Comparison of ENCODE assay signal across 1 cellular context in genomic region chr1:154081386-154082126, GRCh38.
TF ChIP-seq lines count a peak whose summit lies in the region.

No MANE protein-coding gene starts in this region.

TF ChIP-seq in K562, 482 proteins besides CTCF, POLR2A, EP300 and RAD21 (continued from another document):
- TF ChIP-seq COPS2 (conservative IDR thresholded peaks at IDR 0.05) (no peak), SMARCB1 (IDR thresholded peaks at IDR 0.05; ENCODE audit: insufficient read length, low read depth) (no peak), EP400 (IDR thresholded peaks at IDR 0.05) (no peak), NCOA1 (IDR thresholded peaks at IDR 0.05; ENCODE audit: low read depth) (no peak), ZNF644 (tag; IDR thresholded peaks at IDR 0.05; ENCODE audit: low read depth) (no peak), CBFA2T2 (conservative IDR thresholded peaks at IDR 0.05) (peak; percentile 11; the same call in 1 of the 2 replicates), DNMT1 (IDR thresholded peaks at IDR 0.05) (no peak), JUND (IDR thresholded peaks at IDR 0.05; ENCODE audit: borderline replicate concordance, low read depth, low read length) (no peak), JUND (tag; IDR thresholded peaks at IDR 0.05; ENCODE audit: borderline replicate concordance, low read depth, low read length) (no peak), CBX5 (IDR thresholded peaks at IDR 0.05; ENCODE audit: borderline replicate concordance, low read depth) (no peak), ZNF121 (CRISPR knock-in tag; conservative IDR thresholded peaks at IDR 0.05) (peak; percentile 93), RAD51 (IDR thresholded peaks at IDR 0.05; ENCODE audit: borderline replicate concordance, low read depth) (peak; percentile 67; the same call in 1 of the 2 replicates), LCOR (CRISPR knock-in tag; IDR thresholded peaks at IDR 0.05) (0 out of 2 replicates have a peak, but pooled peaks have one; percentile 35), ZNF699 (CRISPR knock-in tag; IDR thresholded peaks at IDR 0.05; ENCODE audit: insufficient replicate concordance) (no peak), BRD9 (IDR thresholded peaks at IDR 0.05; ENCODE audit: low read depth, partially characterized antibody) (no peak), USF1 (CRISPR knock-in tag; IDR thresholded peaks at IDR 0.05) (peak; percentile 58), KLF6 (CRISPR knock-in tag; IDR thresholded peaks at IDR 0.05; ENCODE audit: borderline replicate concordance) (no peak), MYNN (IDR thresholded peaks at IDR 0.05) (no peak), MYNN (CRISPR knock-in tag; IDR thresholded peaks at IDR 0.05) (no peak), SMAD1 (IDR thresholded peaks at IDR 0.05; ENCODE audit: low read depth, low read length, partially characterized antibody) (no peak), TGIF2 (CRISPR knock-in tag; IDR thresholded peaks at IDR 0.05) (no peak), KAT2B (IDR thresholded peaks at IDR 0.05; ENCODE audit: low read depth, low read length) (no peak), ZNF146 (CRISPR knock-in tag; IDR thresholded peaks at IDR 0.05; ENCODE audit: unreplicated experiment) (no peak)
- TF ChIP-seq, protein P1, sequence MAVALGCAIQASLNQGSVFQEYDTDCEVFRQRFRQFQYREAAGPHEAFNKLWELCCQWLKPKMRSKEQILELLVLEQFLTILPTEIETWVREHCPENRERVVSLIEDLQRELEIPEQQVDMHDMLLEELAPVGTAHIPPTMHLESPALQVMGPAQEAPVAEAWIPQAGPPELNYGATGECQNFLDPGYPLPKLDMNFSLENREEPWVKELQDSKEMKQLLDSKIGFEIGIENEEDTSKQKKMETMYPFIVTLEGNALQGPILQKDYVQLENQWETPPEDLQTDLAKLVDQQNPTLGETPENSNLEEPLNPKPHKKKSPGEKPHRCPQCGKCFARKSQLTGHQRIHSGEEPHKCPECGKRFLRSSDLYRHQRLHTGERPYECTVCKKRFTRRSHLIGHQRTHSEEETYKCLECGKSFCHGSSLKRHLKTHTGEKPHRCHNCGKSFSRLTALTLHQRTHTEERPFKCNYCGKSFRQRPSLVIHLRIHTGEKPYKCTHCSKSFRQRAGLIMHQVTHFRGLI (CRISPR knock-in tag; IDR thresholded peaks at IDR 0.05), result no peak
- TF ChIP-seq, protein P2, sequence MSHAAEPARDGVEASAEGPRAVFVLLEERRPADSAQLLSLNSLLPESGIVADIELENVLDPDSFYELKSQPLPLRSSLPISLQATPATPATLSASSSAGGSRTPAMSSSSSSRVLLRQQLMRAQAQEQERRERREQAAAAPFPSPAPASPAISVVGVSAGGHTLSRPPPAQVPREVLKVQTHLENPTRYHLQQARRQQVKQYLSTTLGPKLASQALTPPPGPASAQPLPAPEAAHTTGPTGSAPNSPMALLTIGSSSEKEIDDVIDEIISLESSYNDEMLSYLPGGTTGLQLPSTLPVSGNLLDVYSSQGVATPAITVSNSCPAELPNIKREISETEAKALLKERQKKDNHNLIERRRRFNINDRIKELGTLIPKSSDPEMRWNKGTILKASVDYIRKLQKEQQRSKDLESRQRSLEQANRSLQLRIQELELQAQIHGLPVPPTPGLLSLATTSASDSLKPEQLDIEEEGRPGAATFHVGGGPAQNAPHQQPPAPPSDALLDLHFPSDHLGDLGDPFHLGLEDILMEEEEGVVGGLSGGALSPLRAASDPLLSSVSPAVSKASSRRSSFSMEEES (CRISPR knock-in tag; IDR thresholded peaks at IDR 0.05), result peak; percentile 27
